Comparison of ENCODE assay signal across 5 cellular contexts in genomic region chr6:24142733-24143132, GRCh38. TPM values are rescaled to one million over a fixed set of nuclear protein-coding genes. Genes with fewer than 3 reads are reported as not detected.
"Had no signal": no experiment of that assay in that cellular context is flagged by ENCODE, and none has a peak within 500 bp of the region (broad histone marks: within the 10 kb centered on the region; RNA-seq: fewer than 3 reads in every experiment).

No MANE protein-coding gene starts in this region.

RNA-seq across cellular contexts. Expression of gene NRSN1, which starts 16.7 kb away (rescaled TPM):
- total RNA-seq: GM23248, H4, H7, H9, HFFc6 had no signal
- polyA plus RNA-seq: GM23248 had no signal
